1 cellular context compared by ENCODE assay signal in genomic region chr12:55651314-55651703, GRCh38.
TF ChIP-seq lines count a peak whose summit lies in the region.

No MANE protein-coding gene starts in this region.

TF ChIP-seq in GM23338, 12 proteins besides CTCF, POLR2A, EP300 and RAD21 (continued from another document):
- TF ChIP-seq ZNF462 (CRISPR knock-in tag; IDR thresholded peaks at IDR 0.05): no peak
- TF ChIP-seq POLR2AphosphoS5 (IDR thresholded peaks at IDR 0.05; ENCODE audit: low read depth): no peak
- TF ChIP-seq CREB1 (CRISPR knock-in tag; IDR thresholded peaks at IDR 0.05; ENCODE audit: low read depth): no peak
- TF ChIP-seq ZNF114 (CRISPR knock-in tag; IDR thresholded peaks at IDR 0.05): no peak
- TF ChIP-seq NANOG (IDR thresholded peaks at IDR 0.05; ENCODE audit: borderline replicate concordance): no peak
- TF ChIP-seq JUNB (IDR thresholded peaks at IDR 0.05; ENCODE audit: unreplicated experiment): no peak
- no peak for TF ChIP-seq ZNF331 (CRISPR knock-in tag; IDR thresholded peaks at IDR 0.05; ENCODE audit: low read depth)
- no peak for TF ChIP-seq STAT1 (IDR thresholded peaks at IDR 0.05; ENCODE audit: unreplicated experiment)
